Comparison of ENCODE assay signal across 7 cellular contexts in the genomic region with DNA sequence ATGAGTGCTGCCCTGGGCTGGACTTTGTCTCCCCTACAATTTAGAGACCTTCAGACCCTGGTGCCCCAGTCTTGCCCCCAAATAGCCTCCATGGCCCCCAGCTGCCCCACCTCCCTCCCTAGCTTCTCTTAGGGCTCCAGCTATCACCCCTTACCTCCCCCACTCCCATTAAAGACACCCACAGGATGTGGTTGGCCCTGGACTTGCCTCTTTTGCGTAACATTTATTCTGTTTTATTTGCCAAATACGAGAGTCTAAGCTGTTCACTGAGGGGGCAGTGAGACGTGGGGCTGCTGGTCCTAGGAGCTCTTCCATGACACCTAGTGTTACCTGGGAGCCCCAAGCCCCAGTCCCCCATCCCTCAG. TPM values are rescaled to one million over a fixed set of nuclear protein-coding genes. Genes with fewer than 3 reads are reported as not detected.
DNase-seq lines count a peak whose midpoint lies in the region; TF ChIP-seq lines count a peak whose summit lies in the region.

No MANE protein-coding gene starts in this region.

- H3K36me3 ChIP-seq in sigmoid colon = peaks cover 17 to 45% (median 38%) of the 10 kb centered on the region in 4 donors

- H3K9me3 ChIP-seq in sigmoid colon = no peaks in the 10 kb centered on the region

- 8 to 19% methylated on average over 3 of the region's 3 CpGs for WGBS in sigmoid colon, 2 donors

- no peak for TF ChIP-seq POLR2A in sigmoid colon (IDR thresholded peaks at IDR 0.05)

- TF ChIP-seq EP300 in sigmoid colon (IDR thresholded peaks at IDR 0.05) = no peak

- peaks cover 0 to 61% (median 60%) of the 10 kb centered on the region in 4 donors for H3K4me1 ChIP-seq in sigmoid colon

- H3K27ac ChIP-seq in epithelial cell of prostate (peak overlapping the region; percentile 99), sigmoid colon (peak overlapping the region; percentile 94 to 99 (median 96))

- peak; percentile 45 for DNase-seq in HK-2 (ENCODE audit: unreplicated experiment)
- DNase-seq in T-helper 2 cell = peak in 3 of 5 experiments; percentile 26 to 86 (median 70)
- no peak for DNase-seq in epithelial cell of prostate (ENCODE audit: low read depth, low spot score)
- DNase-seq in sigmoid colon = no peak
- no peak for DNase-seq in GM20000 (ENCODE audit: low spot score)
- DNase-seq in DMS 273 treated with DMSO at 0.1 percent for 48 hours (lab: John Stamatoyannopoulos, UW) = no peak
- DNase-seq in NCI-H1092 treated with DMSO at 0.1 percent for 48 hours (lab: John Stamatoyannopoulos, UW) = no peak

- TF ChIP-seq CTCF in sigmoid colon (IDR thresholded peaks at IDR 0.05) = no peak
- TF ChIP-seq CTCF in GM20000 (IDR thresholded peaks at IDR 0.05; ENCODE audit: extremely low read depth, missing control alignments) = no peak

- intact Hi-C loops in sigmoid colon (cut with DNase I) = loop anchor here (10.0 kb wide), 1 partner anchor 526 kb away; a partner anchor contains a TSS

- H3K4me3 ChIP-seq in sigmoid colon = peak overlapping the region in 3 of 4 donors; percentile 35 to 46 (median 39)

- no peaks in the 10 kb centered on the region for H3K27me3 ChIP-seq in sigmoid colon

RNA-seq across cellular contexts. Expression of a gene that starts 4.5 kb away (rescaled TPM):
- 10 to 100 TPM in 1 of 4 donors, 1 to 10 TPM in 3; 7.4 to 25.8 (median 8.5) TPM for total RNA-seq in sigmoid colon
- polyA plus RNA-seq in sigmoid colon = 10 to 100 TPM; 14.4 to 72.4 (median 15.3) TPM

RNA-seq across cellular contexts. Expression of a gene that starts 35.7 kb away (rescaled TPM):
- 10 to 100 TPM; 64.0 to 84.5 (median 79.9) TPM for total RNA-seq in sigmoid colon
- 10 to 100 TPM; 43.0 to 51.6 (median 50.5) TPM for polyA plus RNA-seq in sigmoid colon

Comparison
In these comparisons a context has a peak if more than half of its experiments do, and no peak if none do; other contexts are left out.
1. DNase-seq: peak in HK-2 (single experiment) and T-helper 2 cell (3 of 5); none in epithelial cell of prostate (single experiment), sigmoid colon (single experiment), GM20000 (single experiment), DMS 273 treated with DMSO at 0.1 percent for 48 hours (single experiment) and NCI-H1092 treated with DMSO at 0.1 percent for 48 hours (single experiment).